Comparison of ENCODE assay signal across 1 cellular context in the genomic region with DNA sequence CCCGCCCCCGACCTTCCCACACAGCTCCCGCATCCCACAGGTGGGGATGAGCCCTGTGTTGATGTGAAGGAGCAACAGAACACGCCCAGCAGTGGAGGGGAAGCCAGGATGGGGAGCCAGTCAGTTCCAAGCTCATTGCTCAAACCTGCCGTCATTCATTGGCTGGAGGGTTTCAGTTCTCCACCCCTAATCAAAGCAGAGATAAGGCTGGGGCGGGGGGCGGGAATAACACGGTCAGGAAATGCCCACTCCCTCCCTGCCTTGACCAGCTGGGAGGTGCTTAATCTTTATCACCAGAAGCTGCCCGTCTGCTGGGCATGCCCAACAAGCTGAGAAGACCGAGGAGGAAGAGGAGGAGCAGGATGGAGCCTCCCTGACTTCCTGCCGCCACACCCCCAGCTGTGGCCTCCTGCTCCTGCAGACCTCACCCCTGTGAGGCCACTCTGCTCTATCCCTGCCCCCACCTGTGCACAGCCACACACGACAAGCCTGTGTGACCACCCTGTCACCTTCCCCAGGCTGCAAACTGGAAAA.
TF ChIP-seq lines count a peak whose summit lies in the region.

No MANE protein-coding gene starts in this region.

TF ChIP-seq in IMR-90, 13 proteins besides CTCF, POLR2A, EP300 and RAD21:
- no peak for TF ChIP-seq CEBPB (IDR thresholded peaks at IDR 0.05; ENCODE audit: low read depth, low read length)
- no peak for TF ChIP-seq NFE2L2 (IDR thresholded peaks at IDR 0.05; ENCODE audit: low read depth, low read length)
- no peak for TF ChIP-seq MXI1 (IDR thresholded peaks at IDR 0.05; ENCODE audit: borderline replicate concordance, low read depth, low read length)
- no peak for TF ChIP-seq RCOR1 (IDR thresholded peaks at IDR 0.05; ENCODE audit: insufficient replicate concordance, low read length)
- no peak for TF ChIP-seq RFX5 (IDR thresholded peaks at IDR 0.05; ENCODE audit: low read depth, low read length)
- no peak for TF ChIP-seq MAFK (IDR thresholded peaks at IDR 0.05; ENCODE audit: low read depth, low read length)
- TF ChIP-seq, protein P1, sequence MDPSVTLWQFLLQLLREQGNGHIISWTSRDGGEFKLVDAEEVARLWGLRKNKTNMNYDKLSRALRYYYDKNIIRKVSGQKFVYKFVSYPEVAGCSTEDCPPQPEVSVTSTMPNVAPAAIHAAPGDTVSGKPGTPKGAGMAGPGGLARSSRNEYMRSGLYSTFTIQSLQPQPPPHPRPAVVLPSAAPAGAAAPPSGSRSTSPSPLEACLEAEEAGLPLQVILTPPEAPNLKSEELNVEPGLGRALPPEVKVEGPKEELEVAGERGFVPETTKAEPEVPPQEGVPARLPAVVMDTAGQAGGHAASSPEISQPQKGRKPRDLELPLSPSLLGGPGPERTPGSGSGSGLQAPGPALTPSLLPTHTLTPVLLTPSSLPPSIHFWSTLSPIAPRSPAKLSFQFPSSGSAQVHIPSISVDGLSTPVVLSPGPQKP (IDR thresholded peaks at IDR 0.05; ENCODE audit: borderline replicate concordance, low read depth, low read length): no peak
- no peak for TF ChIP-seq SMC3 (IDR thresholded peaks at IDR 0.05; ENCODE audit: low read depth, low read length)
- no peak for TF ChIP-seq FOS (IDR thresholded peaks at IDR 0.05; ENCODE audit: low read depth, low read length)
